12 cellular contexts compared by ENCODE assay signal in the genomic region with DNA sequence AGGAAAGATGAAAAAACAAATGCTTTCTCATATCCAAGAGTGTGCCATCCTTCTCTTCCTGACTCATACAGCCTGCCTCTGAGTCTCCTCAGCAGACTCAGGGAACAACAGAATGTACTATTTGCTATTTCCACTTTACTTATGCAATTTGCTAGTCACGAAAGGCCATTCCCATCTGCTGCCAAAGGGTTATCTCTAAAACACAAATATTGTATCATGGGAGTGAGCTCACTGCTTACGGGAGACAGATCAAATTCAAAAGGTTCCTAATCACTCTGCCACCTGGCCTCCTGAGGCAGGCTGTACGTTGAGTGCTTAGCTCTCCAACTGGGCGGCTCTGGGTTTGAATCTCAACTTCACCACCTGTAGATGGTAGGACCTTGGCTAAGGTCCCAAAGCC.
A peak's percentile ranks its signal among the peaks of the same experiment; 100 is the strongest.
DNase-seq lines count a peak whose midpoint lies in the region; ATAC-seq and TF ChIP-seq lines count a peak whose summit lies in the region.
"Had no signal": no experiment of that assay in that cellular context is flagged by ENCODE, and none has a peak within 500 bp of the region (broad histone marks: within the 10 kb centered on the region; RNA-seq: fewer than 3 reads in every experiment).

No MANE protein-coding gene starts in this region.

- no peak for TF ChIP-seq CTCF in fibroblast of pulmonary artery (IDR thresholded peaks at IDR 0.05; ENCODE audit: low read length, missing control alignments)

- DNase-seq in HuH-7 (ENCODE audit: low spot score) = peak; percentile 20
- peak; percentile 72 for DNase-seq in NCI-H524 treated with DMSO at 0.1 percent for 48 hours (lab: John Stamatoyannopoulos, UW)
- peak; percentile 80 for DNase-seq in fibroblast of pulmonary artery (ENCODE audit: low read depth)
- DNase-seq in sciatic nerve (ENCODE audit: low spot score) = no peak
- DNase-seq in pons (ENCODE audit: low spot score) = no peak
- DNase-seq in posterior cingulate gyrus = no peak
- no peak for DNase-seq in germinal center (ENCODE audit: low spot score)
- DNase-seq: activated CD8-positive, alpha-beta memory T cell treated with anti-CD3 and anti-CD28 coated beads for 24 hours; aorta; NCI-H1105 treated with DMSO at 0.1 percent for 48 hours; SW 1271 had no signal

- ATAC-seq in sciatic nerve (peak; percentile 18), HG02870 (IDR thresholded peaks at IDR 0.05; ENCODE audit: unreplicated experiment) (no peak)

- intact Hi-C loops in sciatic nerve (cut with DNase I) = no loop called here
- intact Hi-C loops in posterior cingulate gyrus (cut with DNase I) = no loop called here

- H3K4me3 ChIP-seq in fibroblast of pulmonary artery (replicated peaks; ENCODE audit: low read depth, low read length) = no peak overlapping the region

Comparison
In these comparisons a context has a peak if more than half of its experiments do, and no peak if none do; other contexts are left out.
1. DNase-seq: peak in HuH-7 (single experiment), NCI-H524 treated with DMSO at 0.1 percent for 48 hours (single experiment) and fibroblast of pulmonary artery (single experiment); none in sciatic nerve (single experiment), pons (single experiment), posterior cingulate gyrus (0 of 10) and germinal center (single experiment).